8 cellular contexts compared by ENCODE assay signal in genomic region chr10:103504181-103504783, GRCh38. TPM values are rescaled to one million over a fixed set of nuclear protein-coding genes. Genes with fewer than 3 reads are reported as not detected.
DNase-seq lines count a peak whose midpoint lies in the region; ATAC-seq, FAIRE-seq and TF ChIP-seq lines count a peak whose summit lies in the region.

No MANE protein-coding gene starts in this region.

- no peaks in the 10 kb centered on the region for H3K9me3 ChIP-seq in CD4-positive, alpha-beta T cell (ENCODE audit: control insufficient read depth, low read length)
- H3K9me3 ChIP-seq in heart left ventricle (no peaks in the 10 kb centered on the region), stomach (no peaks in the 10 kb centered on the region), vagina (no peaks in the 10 kb centered on the region)

- CTCF ChIA-PET in CD4-positive, alpha-beta T cell (lab: Charles Lee) = interaction anchor here (0.7 to 1.0 kb wide), 2 partner anchors 18 to 23 kb away, joined by 3 to 5 read pairs; no protein-coding TSS in a partner anchor
- CTCF ChIA-PET in activated CD8-positive, alpha-beta T cell treated with anti-CD3 and anti-CD28 coated beads, Interleukin-2, amount 10 ng/mL, durations not matched to agents 7 days and 5 days (lab: Charles Lee) = interaction anchor here (1.0 to 1.3 kb wide), 3 partner anchors 18 to 42 kb away, joined by 3 to 4 read pairs (median 4); no protein-coding TSS in a partner anchor

- H3K9me3 Mint-ChIP-seq in CD4-positive, alpha-beta T cell = no peaks in the 10 kb centered on the region
- no peaks in the 10 kb centered on the region for H3K9me3 Mint-ChIP-seq in activated CD8-positive, alpha-beta T cell treated with anti-CD3 and anti-CD28 coated beads, Interleukin-2, amount 10 ng/mL, durations not matched to agents 7 days and 5 days (ENCODE audit: insufficient read depth)

- peak; percentile 68 for ATAC-seq in CD4-positive, alpha-beta T cell (ENCODE audit: poor library complexity)
- peak; percentile 85 for ATAC-seq in activated CD8-positive, alpha-beta T cell treated with anti-CD3 and anti-CD28 coated beads, Interleukin-2, amount 10 ng/mL, durations not matched to agents 7 days and 5 days
- peak in 3 of 4 donors; percentile 44 to 82 (median 74) for ATAC-seq in heart left ventricle

- peak in 5 of 10 experiments; percentile 13 to 24 (median 15) for DNase-seq in CD4-positive, alpha-beta T cell
- DNase-seq in HTR-8/SVneo (ENCODE audit: insufficient read length, low spot score) (peak; percentile 91), heart left ventricle (peak in 2 of 5 donors; percentile 25 to 50), stomach (peak; percentile 34), vagina (ENCODE audit: extremely low spot score in 2 of 2) (no peak), SKM-1 (lab: John Stamatoyannopoulos, UW; ENCODE audit: unreplicated experiment) (no peak), SHP77 (lab: John Stamatoyannopoulos, UW) (no peak)
- DNase-seq in activated CD8-positive, alpha-beta T cell treated with anti-CD3 and anti-CD28 coated beads, Interleukin-2, amount 10 ng/mL, durations not matched to agents 7 days and 5 days = peak; percentile 56

- H3K36me3 ChIP-seq in heart left ventricle (no peaks in the 10 kb centered on the region), stomach (no peaks in the 10 kb centered on the region), vagina (no peaks in the 10 kb centered on the region)

- H3K27ac Mint-ChIP-seq in CD4-positive, alpha-beta T cell = no peak overlapping the region
- no peak overlapping the region for H3K27ac Mint-ChIP-seq in activated CD8-positive, alpha-beta T cell treated with anti-CD3 and anti-CD28 coated beads, Interleukin-2, amount 10 ng/mL, durations not matched to agents 7 days and 5 days

- H3K27me3 ChIP-seq in CD4-positive, alpha-beta T cell (ENCODE audit: control insufficient read depth, insufficient read depth, low read length) = no peaks in the 10 kb centered on the region
- peaks cover 0 to 10% (median 0%) of the 10 kb centered on the region in 9 donors for H3K27me3 ChIP-seq in heart left ventricle
- peaks cover 0 to 26% (median 5%) of the 10 kb centered on the region in 3 donors for H3K27me3 ChIP-seq in stomach
- no peaks in the 10 kb centered on the region for H3K27me3 ChIP-seq in vagina

- H3K27me3 Mint-ChIP-seq in CD4-positive, alpha-beta T cell = peaks cover 27% of the 10 kb centered on the region
- H3K27me3 Mint-ChIP-seq in activated CD8-positive, alpha-beta T cell treated with anti-CD3 and anti-CD28 coated beads, Interleukin-2, amount 10 ng/mL, durations not matched to agents 7 days and 5 days (ENCODE audit: low read depth) = peaks cover 52% of the 10 kb centered on the region

- H3K4me1 ChIP-seq in heart left ventricle (peaks cover 0 to 8% (median 6%) of the 10 kb centered on the region in 12 donors), stomach (peaks cover 0 to 9% (median 5%) of the 10 kb centered on the region in 4 donors), vagina (peaks cover 8% of the 10 kb centered on the region)

- peak; percentile 89 for FAIRE-seq in HTR-8/SVneo (lab: Jason Lieb, UNC)

- WGBS in heart left ventricle, 4 donors = 47 to 59% (median 52%) methylated on average over 10 of the region's 10 CpGs
- 32 to 50% (median 40%) methylated on average over 10 of the region's 10 CpGs for WGBS in stomach, 5 donors

- POLR2A ChIA-PET in CD4-positive, alpha-beta T cell (lab: Charles Lee) = interaction anchor here (0.6 to 0.9 kb wide), 2 partner anchors 90 to 1007 kb away, joined by 3 to 4 read pairs; no protein-coding TSS in a partner anchor
- POLR2A ChIA-PET in activated CD8-positive, alpha-beta T cell treated with anti-CD3 and anti-CD28 coated beads, Interleukin-2, amount 10 ng/mL, durations not matched to agents 7 days and 5 days (lab: Charles Lee) = interaction anchor here (0.7 kb wide), 1 partner anchor 12 kb away, joined by 3 read pairs; no protein-coding TSS in a partner anchor

- H3K4me3 Mint-ChIP-seq in CD4-positive, alpha-beta T cell = no peak overlapping the region
- H3K4me3 Mint-ChIP-seq in activated CD8-positive, alpha-beta T cell treated with anti-CD3 and anti-CD28 coated beads, Interleukin-2, amount 10 ng/mL, durations not matched to agents 7 days and 5 days = no peak overlapping the region

- H3K4me1 Mint-ChIP-seq in CD4-positive, alpha-beta T cell (ENCODE audit: low read depth) = peaks cover 5% of the 10 kb centered on the region
- H3K4me1 Mint-ChIP-seq in activated CD8-positive, alpha-beta T cell treated with anti-CD3 and anti-CD28 coated beads, Interleukin-2, amount 10 ng/mL, durations not matched to agents 7 days and 5 days (ENCODE audit: low read depth) = peaks cover 14% of the 10 kb centered on the region

- TF ChIP-seq CTCF in CD4-positive, alpha-beta T cell (IDR thresholded peaks at IDR 0.05) = no peak
- TF ChIP-seq CTCF in heart left ventricle (IDR thresholded peaks at IDR 0.05) (no peak), stomach (IDR thresholded peaks at IDR 0.05) (no peak), vagina (IDR thresholded peaks at IDR 0.05) (no peak)

- TF ChIP-seq POLR2A in heart left ventricle (IDR thresholded peaks at IDR 0.05) (no peak), stomach (IDR thresholded peaks at IDR 0.05) (no peak), vagina (IDR thresholded peaks at IDR 0.05) (no peak)

- no peak overlapping the region for H3K27ac ChIP-seq in CD4-positive, alpha-beta T cell (ENCODE audit: low read depth, low read length)
- H3K27ac ChIP-seq in heart left ventricle (peak overlapping the region in 2 of 12 donors; percentile 14 to 24), stomach (no peak overlapping the region), vagina (no peak overlapping the region)

- H3K4me3 ChIP-seq in heart left ventricle (no peak overlapping the region), stomach (no peak overlapping the region), vagina (no peak overlapping the region)

- TF ChIP-seq EP300 in stomach (IDR thresholded peaks at IDR 0.05) = no peak

- no peaks in the 10 kb centered on the region for H3K36me3 Mint-ChIP-seq in CD4-positive, alpha-beta T cell (ENCODE audit: low read depth)
- H3K36me3 Mint-ChIP-seq in activated CD8-positive, alpha-beta T cell treated with anti-CD3 and anti-CD28 coated beads, Interleukin-2, amount 10 ng/mL, durations not matched to agents 7 days and 5 days (ENCODE audit: low read depth) = no peaks in the 10 kb centered on the region

- intact Hi-C loops in CD4-positive, alpha-beta T cell (cut with DNase I, micrococcal nuclease) = no loop called here
- intact Hi-C loops in heart left ventricle (cut with DNase I) = no loop called here
- intact Hi-C loops in stomach (cut with DNase I; ENCODE audit: low total_unique reads) = no loop called here
- intact Hi-C loops in vagina (cut with DNase I) = no loop called here

RNA-seq across cellular contexts. Expression of gene NEURL1, which starts 10.8 kb away (rescaled TPM):
- 1 to 10 TPM in 1 of 2 experiments, under 1 TPM in 1; 0.85 to 1.1 TPM for total RNA-seq in CD4-positive, alpha-beta T cell
- total RNA-seq in activated CD8-positive, alpha-beta T cell treated with anti-CD3 and anti-CD28 coated beads, Interleukin-2, amount 10 ng/mL, durations not matched to agents 7 days and 5 days = 1 to 10 TPM; 1.1 TPM
- total RNA-seq in heart left ventricle (under 1 TPM in 7 of 9 donors, not detected in 2; 0.08 to 0.64 (median 0.21) TPM), stomach (100 to 1,000 TPM in 1 of 5 donors, 1 to 10 TPM in 3, under 1 TPM in 1; 0.89 to 136 (median 3.3) TPM), vagina (4.2 TPM)
- polyA plus RNA-seq in heart left ventricle (under 1 TPM; 0.07 to 0.08 TPM), stomach (1 to 10 TPM; 1.2 to 9.5 (median 2.7) TPM)

RNA-seq across cellular contexts. Expression of gene CALHM3, which starts 25.2 kb away (rescaled TPM):
- not detected for total RNA-seq in CD4-positive, alpha-beta T cell
- under 1 TPM; 0.45 to 0.63 TPM for total RNA-seq in activated CD8-positive, alpha-beta T cell treated with anti-CD3 and anti-CD28 coated beads, Interleukin-2, amount 10 ng/mL, durations not matched to agents 7 days and 5 days
- not detected for total RNA-seq in heart left ventricle
- not detected for polyA plus RNA-seq in heart left ventricle
- total RNA-seq in stomach = not detected
- not detected for polyA plus RNA-seq in stomach
- not detected for total RNA-seq in vagina

RNA-seq across cellular contexts. Expression of gene CALHM1, which starts 45.6 kb away (rescaled TPM):
- total RNA-seq in CD4-positive, alpha-beta T cell = not detected
- 1 to 10 TPM; 1.8 TPM for total RNA-seq in activated CD8-positive, alpha-beta T cell treated with anti-CD3 and anti-CD28 coated beads, Interleukin-2, amount 10 ng/mL, durations not matched to agents 7 days and 5 days
- total RNA-seq in heart left ventricle (not detected), stomach (not detected), vagina (not detected)
- polyA plus RNA-seq in heart left ventricle (not detected), stomach (not detected)

RNA-seq across cellular contexts. Expression of gene CALHM2, which starts 52.1 kb away (rescaled TPM):
- 1 to 10 TPM; 3.1 to 4.0 TPM for total RNA-seq in CD4-positive, alpha-beta T cell
- 100 to 1,000 TPM; 131 to 135 TPM for total RNA-seq in activated CD8-positive, alpha-beta T cell treated with anti-CD3 and anti-CD28 coated beads, Interleukin-2, amount 10 ng/mL, durations not matched to agents 7 days and 5 days
- total RNA-seq in heart left ventricle (10 to 100 TPM in 7 of 9 donors, 1 to 10 TPM in 2; 8.2 to 36.8 (median 11.2) TPM), stomach (10 to 100 TPM in 2 of 5 donors, 1 to 10 TPM in 3; 1.8 to 30.1 (median 6.4) TPM), vagina (94.3 TPM)
- polyA plus RNA-seq in heart left ventricle (10 to 100 TPM in 1 of 2 donors, 1 to 10 TPM in 1; 9.2 to 20.1 TPM), stomach (10 to 100 TPM in 2 of 3 donors, 1 to 10 TPM in 1; 7.4 to 13.3 (median 12.7) TPM)

Comparison
In these comparisons a context has a peak if more than half of its experiments do, and no peak if none do; other contexts are left out.
1. DNase-seq: peak in HTR-8/SVneo (single experiment), activated CD8-positive, alpha-beta T cell treated with anti-CD3 and anti-CD28 coated beads, Interleukin-2, amount 10 ng/mL, durations not matched to agents 7 days and 5 days (single experiment) and stomach (single experiment); none in vagina (0 of 2), SKM-1 (single experiment) and SHP77 (0 of 2).
2. Peak in every context shown above with its lines, with median percentiles within 50 percentile points of each other: ATAC-seq.